ENCODE assay signal across 10 cellular contexts in the genomic region with DNA sequence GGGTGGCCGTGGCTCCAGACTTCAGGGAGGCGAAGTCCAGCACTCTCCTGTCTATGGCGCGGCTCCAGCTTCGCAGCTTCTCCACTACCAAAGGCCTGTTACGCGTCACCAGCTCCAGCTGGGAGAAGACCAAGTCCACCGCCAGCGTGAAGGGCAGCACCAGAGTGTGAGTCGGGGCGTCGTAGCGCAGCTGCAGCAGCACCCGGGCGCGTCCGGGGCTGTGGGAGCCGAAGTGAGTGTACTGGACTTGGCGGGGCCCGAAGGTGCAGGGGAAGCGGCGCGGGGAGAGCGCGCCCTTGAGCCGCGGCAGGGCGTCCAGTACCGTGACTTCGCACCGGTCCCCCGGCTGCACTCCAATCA. TPM values are rescaled to one million over a fixed set of nuclear protein-coding genes. Genes with fewer than 3 reads are reported as not detected.
DNase-seq lines count a peak whose midpoint lies in the region; ATAC-seq and TF ChIP-seq lines count a peak whose summit lies in the region.
"Had no signal": no experiment of that assay in that cellular context is flagged by ENCODE, and none has a peak within 500 bp of the region (broad histone marks: within the 10 kb centered on the region; RNA-seq: fewer than 3 reads in every experiment).

No MANE protein-coding gene starts in this region.

- in situ Hi-C loops in gastrocnemius medialis (cut with MboI; ENCODE audit: low sequenced_read_pairs in 4 of 4) = no loop called here

- H3K4me1 ChIP-seq in RWPE2 (ENCODE audit: insufficient read depth, poor library complexity, severe bottlenecking) = no peaks in the 10 kb centered on the region
- no peaks in the 10 kb centered on the region for H3K4me1 ChIP-seq in foreskin keratinocyte
- H3K4me1 ChIP-seq in gastrocnemius medialis = peaks cover 4 to 16% of the 10 kb centered on the region in 2 donors

- ATAC-seq in GM18868 (IDR thresholded peaks at IDR 0.05; ENCODE audit: unreplicated experiment) = peak; percentile 8
- peak; percentile 39; the same call in 2 of the 3 replicates for ATAC-seq in RWPE2 (ENCODE audit: low read depth)
- peak; percentile 49 for ATAC-seq in foreskin keratinocyte
- no peak for ATAC-seq in gastrocnemius medialis

- H3K4me3 ChIP-seq in RWPE2 (ENCODE audit: severe bottlenecking) = no peak overlapping the region
- H3K4me3 ChIP-seq in gastrocnemius medialis = peak overlapping the region; percentile 33 to 55 (median 49)

- intact Hi-C loops in gastrocnemius medialis (cut with DNase I; ENCODE audit: low total_unique reads) = no loop called here

- H3K9me3 ChIP-seq in RWPE2 (ENCODE audit: severe bottlenecking) (no peaks in the 10 kb centered on the region), gastrocnemius medialis (no peaks in the 10 kb centered on the region)

- TF ChIP-seq CTCF in RWPE2 (IDR thresholded peaks at IDR 0.05; ENCODE audit: poor library complexity, severe bottlenecking) (no peak), foreskin keratinocyte (conservative IDR thresholded peaks at IDR 0.05) (no peak), gastrocnemius medialis (IDR thresholded peaks at IDR 0.05 in 4 of 5, conservative IDR thresholded peaks at IDR 0.05 in 1 of 5) (no peak)

- peaks cover 42% of the 10 kb centered on the region for H3K27me3 ChIP-seq in RWPE2 (ENCODE audit: insufficient read depth, poor library complexity, severe bottlenecking)
- H3K27me3 ChIP-seq in foreskin keratinocyte = peaks cover 51% of the 10 kb centered on the region
- H3K27me3 ChIP-seq in gastrocnemius medialis = peaks cover 6 to 25% (median 18%) of the 10 kb centered on the region in 3 donors

- no peak for DNase-seq in RWPE2 (ENCODE audit: low spot score)
- no peak for DNase-seq in foreskin keratinocyte
- no peak for DNase-seq in gastrocnemius medialis
- DNase-seq in caudate nucleus (lab: John Stamatoyannopoulos, UW) = no peak
- DNase-seq in NCI-H146 (lab: John Stamatoyannopoulos, UW) = no peak
- no peak for DNase-seq in activated gamma-delta T cell treated with Interleukin-2 at 50 U/mL for 16 hours
- no peak for DNase-seq in NK-92 (lab: John Stamatoyannopoulos, UW; ENCODE audit: unreplicated experiment)
- DNase-seq: stimulated activated CD4-positive, alpha-beta T cell treated with anti-CD3 and anti-CD28 coated beads, Interleukin-2, amount 100 ng/mL, for 48 hours had no signal

- no peak for TF ChIP-seq POLR2A in gastrocnemius medialis (IDR thresholded peaks at IDR 0.05)

- no peak overlapping the region for H3K27ac ChIP-seq in RWPE2 (ENCODE audit: poor library complexity, severe bottlenecking)
- H3K27ac ChIP-seq in foreskin keratinocyte = no peak overlapping the region
- H3K27ac ChIP-seq in gastrocnemius medialis = no peak overlapping the region
- H3K27ac ChIP-seq in caudate nucleus (ENCODE audit: low read depth, low read length) = no peak overlapping the region

- H3K36me3 ChIP-seq in RWPE2 (ENCODE audit: low read depth) (no peaks in the 10 kb centered on the region), gastrocnemius medialis (no peaks in the 10 kb centered on the region)

RNA-seq across cellular contexts. Expression of a gene that starts 0.4 kb away (rescaled TPM):
- not detected in 2 replicates for total RNA-seq in foreskin keratinocyte
- polyA plus RNA-seq in foreskin keratinocyte = not detected in 2 replicates
- total RNA-seq in gastrocnemius medialis = not detected
- total RNA-seq: RPMI7951 had no signal

Comparison
In these comparisons a context has a peak if more than half of its experiments do, and no peak if none do; other contexts are left out.
1. ATAC-seq: peak in GM18868 (single experiment), RWPE2 (single experiment) and foreskin keratinocyte (single experiment); none in gastrocnemius medialis (0 of 2).